ENCODE assay signal across 17 cellular contexts in genomic region chr1:85554630-85555327, GRCh38. TPM values are rescaled to one million over a fixed set of nuclear protein-coding genes. Genes with fewer than 3 reads are reported as not detected.
DNase-seq lines count a peak whose midpoint lies in the region; ATAC-seq and TF ChIP-seq lines count a peak whose summit lies in the region.
"Had no signal": no experiment of that assay in that cellular context is flagged by ENCODE, and none has a peak within 500 bp of the region (broad histone marks: within the 10 kb centered on the region; RNA-seq: fewer than 3 reads in every experiment).

No MANE protein-coding gene starts in this region.

- peak overlapping the region; percentile 79 for H3K27ac Mint-ChIP-seq in HFFc6
- H3K27ac Mint-ChIP-seq in stimulated activated memory B cell treated with anti-CD40 and anti-IgM and Interleukin-4, amounts not matched to agents 10 μg/mL and 1 μg/mL and 100 μg/mL, for 72 hours: no peak overlapping the region
- H3K27ac Mint-ChIP-seq: CD4-positive, alpha-beta memory T cell; naive thymus-derived CD8-positive, alpha-beta T cell had no signal

- peak overlapping the region; percentile 77 for H3K27ac ChIP-seq in skeletal muscle tissue (ENCODE audit: low read depth, low read length)
- H3K27ac ChIP-seq: PC-9 had no signal

- H3K4me1 ChIP-seq in skeletal muscle tissue (ENCODE audit: control insufficient read depth in 3 of 3, insufficient read depth in 3 of 3, low read length in 3 of 3): peaks cover 6 to 25% (median 17%) of the 10 kb centered on the region in 3 donors

- ATAC-seq in GM21526 (IDR thresholded peaks at IDR 0.05; ENCODE audit: low FRiP score, unreplicated experiment): no peak
- ATAC-seq in stimulated activated memory B cell treated with anti-CD40 and anti-IgM and Interleukin-4, amounts not matched to agents 10 μg/mL and 1 μg/mL and 100 μg/mL, for 72 hours: no peak
- ATAC-seq: K562; left colon; naive thymus-derived CD8-positive, alpha-beta T cell had no signal

- H3K36me3 ChIP-seq in skeletal muscle tissue (ENCODE audit: control insufficient read depth in 3 of 3, insufficient read depth in 3 of 3, low read length in 3 of 3): no peaks in the 10 kb centered on the region

- H3K4me3 ChIP-seq in foreskin fibroblast (ENCODE audit: low read depth in 1 of 2, low read length in 2 of 2) (no peak overlapping the region), skeletal muscle tissue (ENCODE audit: low read length in 3 of 3) (no peak overlapping the region)
- H3K4me3 ChIP-seq: K562, PC-9 had no signal

- DNase-seq in HFFc6 (peak; percentile 69), amniotic stem cell (lab: John Stamatoyannopoulos, UW) (peak; percentile 39), foreskin fibroblast (peak; percentile 64 to 79)
- DNase-seq in activated naive CD4-positive, alpha-beta T cell treated with Interleukin-2 at 50 U/mL for 16 hours: no peak
- no peak for DNase-seq in stimulated activated CD4-positive, alpha-beta T cell treated with anti-CD3 and anti-CD28 coated beads, Interleukin-1b, Interleukin-23, amount 100 ng/mL, for 48 hours
- DNase-seq: activated CD4-positive, alpha-beta T cell treated with anti-CD3 and anti-CD28 coated beads for 1 hour; CD4-positive, alpha-beta memory T cell; left colon; naive thymus-derived CD8-positive, alpha-beta T cell; NCI-H1417 treated with DMSO at 0.1 percent for 48 hours; NCI-H510A; PC-9 had no signal

- peaks cover 58% of the 10 kb centered on the region for H3K36me3 Mint-ChIP-seq in HFFc6 (ENCODE audit: low read depth)
- peaks cover 13% of the 10 kb centered on the region for H3K36me3 Mint-ChIP-seq in stimulated activated memory B cell treated with anti-CD40 and anti-IgM and Interleukin-4, amounts not matched to agents 10 μg/mL and 1 μg/mL and 100 μg/mL, for 72 hours
- H3K36me3 Mint-ChIP-seq: CD4-positive, alpha-beta memory T cell had no signal

- no peaks in the 10 kb centered on the region for H3K9me3 ChIP-seq in skeletal muscle tissue (ENCODE audit: control insufficient read depth in 3 of 3, low read length in 3 of 3)

- peaks cover 92% of the 10 kb centered on the region for H3K4me1 Mint-ChIP-seq in HFFc6 (ENCODE audit: low read depth)
- H3K4me1 Mint-ChIP-seq in stimulated activated memory B cell treated with anti-CD40 and anti-IgM and Interleukin-4, amounts not matched to agents 10 μg/mL and 1 μg/mL and 100 μg/mL, for 72 hours: no peaks in the 10 kb centered on the region
- H3K4me1 Mint-ChIP-seq: CD4-positive, alpha-beta memory T cell; naive thymus-derived CD8-positive, alpha-beta T cell had no signal

- TF ChIP-seq CTCF in HFFc6 (IDR thresholded peaks at IDR 0.05): no peak
- TF ChIP-seq CTCF in foreskin fibroblast (IDR thresholded peaks at IDR 0.05; ENCODE audit: low read depth, low read length): no peak

- no peaks in the 10 kb centered on the region for H3K27me3 ChIP-seq in skeletal muscle tissue (ENCODE audit: control insufficient read depth in 3 of 3, insufficient read depth in 3 of 3, low read length in 3 of 3)

- H3K27me3 Mint-ChIP-seq in HFFc6 (ENCODE audit: insufficient read depth): peaks cover 47% of the 10 kb centered on the region
- peaks cover 32% of the 10 kb centered on the region for H3K27me3 Mint-ChIP-seq in stimulated activated memory B cell treated with anti-CD40 and anti-IgM and Interleukin-4, amounts not matched to agents 10 μg/mL and 1 μg/mL and 100 μg/mL, for 72 hours

- peaks cover 8% of the 10 kb centered on the region for H3K9me3 Mint-ChIP-seq in HFFc6
- H3K9me3 Mint-ChIP-seq in stimulated activated memory B cell treated with anti-CD40 and anti-IgM and Interleukin-4, amounts not matched to agents 10 μg/mL and 1 μg/mL and 100 μg/mL, for 72 hours: peaks cover 7% of the 10 kb centered on the region

- peak overlapping the region; percentile 54 for H3K4me3 Mint-ChIP-seq in HFFc6
- H3K4me3 Mint-ChIP-seq in stimulated activated memory B cell treated with anti-CD40 and anti-IgM and Interleukin-4, amounts not matched to agents 10 μg/mL and 1 μg/mL and 100 μg/mL, for 72 hours: no peak overlapping the region
- H3K4me3 Mint-ChIP-seq: CD4-positive, alpha-beta memory T cell; naive thymus-derived CD8-positive, alpha-beta T cell had no signal

- no peak overlapping the region for H3K9ac ChIP-seq in skeletal muscle tissue (ENCODE audit: low read depth in 1 of 3, low read length in 3 of 3)

RNA-seq across cellular contexts. Expression of gene CCN1, which starts 25.8 kb away (rescaled TPM):
- total RNA-seq in HFFc6 (2021; fragmentation: NEBNext Ultra II Directional; extraction: Animal tissue kit (Norgen Biotek cat#: 25700)): 1,000 to 10,000 TPM in 3 of 6 experiments, 100 to 1,000 TPM in 3; 877 to 1,071 (median 1,004) TPM
- 34.4 TPM for total RNA-seq in skeletal muscle tissue
- total RNA-seq: CD4-positive, alpha-beta memory T cell; naive thymus-derived CD8-positive, alpha-beta T cell; T-helper 1 cell treated with Interleukin-12 subunit alpha and Interleukin-12 subunit beta and Interleukin-4 antibody, amounts not matched to agents 30 ng/mL and 1 ng/mL, for 36 hours had no signal

Comparison
In these comparisons a context has a peak if more than half of its experiments do, and no peak if none do; other contexts are left out.
1. DNase-seq: peak in HFFc6 (single experiment), amniotic stem cell (single experiment) and foreskin fibroblast (2 of 2); none in activated naive CD4-positive, alpha-beta T cell treated with Interleukin-2 at 50 U/mL for 16 hours (single experiment) and stimulated activated CD4-positive, alpha-beta T cell treated with anti-CD3 and anti-CD28 coated beads, Interleukin-1b, Interleukin-23, amount 100 ng/mL, for 48 hours (single experiment).
2. RNA of gene CCN1, which starts 25.8 kb away (total RNA-seq): 877 to 1,071 TPM in HFFc6; 34.4 TPM in skeletal muscle tissue (single experiment); every median in the first group is over 10 times any median in the second.